ENCODE assay signal across 8 cellular contexts in genomic region chr10:25017661-25018060, GRCh38. TPM values are rescaled to one million over a fixed set of nuclear protein-coding genes. Genes with fewer than 3 reads are reported as not detected.
DNase-seq lines count a peak whose midpoint lies in the region; ATAC-seq and TF ChIP-seq lines count a peak whose summit lies in the region.

No MANE protein-coding gene starts in this region.

- ATAC-seq in naive B cell (ENCODE audit: low read depth in 2 of 2) (no peak), GM21447 (IDR thresholded peaks at IDR 0.05; ENCODE audit: unreplicated experiment) (no peak), GM19023 (IDR thresholded peaks at IDR 0.05; ENCODE audit: unreplicated experiment) (no peak)

- H3K4me1 Mint-ChIP-seq in naive B cell, result peaks cover 20 to 26% (median 24%) of the 10 kb centered on the region in 3 donors

- no peaks in the 10 kb centered on the region for H4K20me1 ChIP-seq in BLaER1

- H3K36me3 ChIP-seq in BLaER1, result no peaks in the 10 kb centered on the region
- no peaks in the 10 kb centered on the region for H3K36me3 ChIP-seq in HUES64 (ENCODE audit: insufficient read depth, low read length)
- H3K36me3 ChIP-seq in breast epithelium, result no peaks in the 10 kb centered on the region

- H3K27ac ChIP-seq in BLaER1 (peak overlapping the region; percentile 90), HUES64 (ENCODE audit: low read depth, low read length) (no peak overlapping the region), breast epithelium (peak overlapping the region; percentile 94 to 95)

- TF ChIP-seq CTCF in breast epithelium (IDR thresholded peaks at IDR 0.05), result no peak

- no peaks in the 10 kb centered on the region for H3K27me3 ChIP-seq in BLaER1
- H3K27me3 ChIP-seq in HUES64 (ENCODE audit: insufficient read depth, low read length), result no peaks in the 10 kb centered on the region
- no peaks in the 10 kb centered on the region for H3K27me3 ChIP-seq in breast epithelium

- intact Hi-C loops in breast epithelium (cut with DNase I; ENCODE audit: low total_unique reads), result loop anchor here (5.0 kb wide), 1 partner anchor 295 kb away; the partner anchor contains the start of gene ARHGAP21

- H3K4me3 Mint-ChIP-seq in naive B cell, result peak overlapping the region; percentile 84 to 96 (median 94)

- H3K9ac ChIP-seq in BLaER1, result peak overlapping the region; percentile 87
- peak overlapping the region; percentile 94; the same call in 1 of the 2 replicates for H3K9ac ChIP-seq in HUES64 (ENCODE audit: low read depth, low read length)

- H3K9me3 Mint-ChIP-seq in naive B cell, result peaks cover 0 to 4% (median 0%) of the 10 kb centered on the region in 7 donors

- no peaks in the 10 kb centered on the region for H3K27me3 Mint-ChIP-seq in naive B cell

- WGBS in HUES64, result 98% methylated on average over 5 of the region's 6 CpGs

- peaks cover 20% of the 10 kb centered on the region for H3K4me1 ChIP-seq in BLaER1
- peaks cover 13% of the 10 kb centered on the region; the same call in 1 of the 2 replicates for H3K4me1 ChIP-seq in HUES64 (ENCODE audit: insufficient read depth, low read length)
- peaks cover 0 to 6% of the 10 kb centered on the region in 2 donors for H3K4me1 ChIP-seq in breast epithelium

- H3K4me3 ChIP-seq in BLaER1 (peak overlapping the region; percentile 76), HUES64 (ENCODE audit: low read length) (peak overlapping the region; percentile 75), breast epithelium (peak overlapping the region in 1 of 3 donors; percentile 76)

- peak overlapping the region; percentile 88 for H3K4me2 ChIP-seq in BLaER1

- TF ChIP-seq POLR2A in breast epithelium (IDR thresholded peaks at IDR 0.05), result no peak

- H3K9me3 ChIP-seq in BLaER1 (no peaks in the 10 kb centered on the region), HUES64 (ENCODE audit: insufficient read depth, low read depth, low read length) (no peaks in the 10 kb centered on the region), breast epithelium (no peaks in the 10 kb centered on the region)

- H3K27ac Mint-ChIP-seq in naive B cell, result peak overlapping the region; percentile 94 to 99 (median 98)

- peaks cover 0 to 5% of the 10 kb centered on the region in 2 donors for H3K36me3 Mint-ChIP-seq in naive B cell

- DNase-seq in breast epithelium (ENCODE audit: low spot score in 2 of 2), result no peak
- no peak for DNase-seq in naive B cell
- DNase-seq in NCI-H2029 (lab: John Stamatoyannopoulos, UW), result no peak
- no peak for DNase-seq in occipital lobe (lab: John Stamatoyannopoulos, UW)

RNA-seq across cellular contexts. Expression of gene THNSL1, which starts 1.2 kb away (rescaled TPM):
- 6.4 TPM for polyA plus RNA-seq in HUES64 (2013, experiment 1 of 2)
- 7.7 TPM for polyA plus RNA-seq in HUES64 (2013, experiment 2 of 2)
- total RNA-seq in breast epithelium, result 1 to 10 TPM; 1.6 to 4.2 (median 1.6) TPM
- 1 to 10 TPM; 2.2 to 6.2 (median 4.2) TPM for polyA plus RNA-seq in naive B cell (ENCODE audit: low read depth in 6 of 6)
- total RNA-seq in occipital lobe, result 17.9 TPM

RNA-seq across cellular contexts. Expression of gene ENKUR, which starts 1.7 kb away (rescaled TPM):
- polyA plus RNA-seq in HUES64 (2013, experiment 1 of 2), result 0.25 TPM
- 0.19 TPM for polyA plus RNA-seq in HUES64 (2013, experiment 2 of 2)
- total RNA-seq in breast epithelium (not detected), occipital lobe (5.0 TPM)
- 1 to 10 TPM in 1 of 6 donors, under 1 TPM in 3, not detected in 2; 0.61 to 3.1 (median 0.70) TPM for polyA plus RNA-seq in naive B cell (ENCODE audit: low read depth in 6 of 6)
